Comparison of ENCODE assay signal across 23 cellular contexts in genomic region chr19:38492147-38492813, GRCh38.
"Had no signal": no experiment of that assay in that cellular context is flagged by ENCODE, and none has a peak within 500 bp of the region (broad histone marks: within the 10 kb centered on the region; RNA-seq: fewer than 3 reads in every experiment).

No MANE protein-coding gene starts in this region.

- H3K4me3 Mint-ChIP-seq: activated naive CD8-positive, alpha-beta T cell; activated T-cell treated with anti-CD3 and anti-CD28 coated beads, Interleukin-2, amount 50 U/mL, for 24 hours; natural killer cell treated with Interleukin-12 subunit alpha and Interleukin-12 subunit beta and Interleukin-15 and Interleukin-18, amount 100 ng/mL, for 72 hours; stimulated activated naive CD8-positive, alpha-beta T cell treated with anti-CD3 and anti-CD28 coated beads, Interleukin-15, Interleukin-2, amounts not matched to agents 100 ng/mL and 50 ng/mL, for 24 hours had no signal

- H3K36me3 Mint-ChIP-seq: natural killer cell treated with Interleukin-12 subunit alpha and Interleukin-12 subunit beta and Interleukin-15 and Interleukin-18, amount 100 ng/mL, for 72 hours had no signal

- H3K27ac Mint-ChIP-seq: activated naive CD8-positive, alpha-beta T cell; activated T-cell treated with anti-CD3 and anti-CD28 coated beads, Interleukin-2, amount 50 U/mL, for 24 hours; activated T-helper 2 cell treated with anti-CD3 and anti-CD28 coated beads, Interferon-gamma antibody, Interleukin-2, Interleukin-4, amounts not matched to agents 10 μg/mL and 5 μg/mL and 100 μg/mL, durations not matched to agents 14 hours and 24 hours and 36 hours; natural killer cell treated with Interleukin-12 subunit alpha and Interleukin-12 subunit beta and Interleukin-15 and Interleukin-18, amount 100 ng/mL, for 72 hours; stimulated activated naive CD8-positive, alpha-beta T cell treated with anti-CD3 and anti-CD28 coated beads, Interleukin-15, Interleukin-2, amounts not matched to agents 100 ng/mL and 50 ng/mL, for 24 hours had no signal

- H3K4me1 ChIP-seq: psoas muscle, right atrium auricular region, tibial artery had no signal

- DNase-seq: activated CD4-positive, alpha-beta T cell treated with anti-CD3 and anti-CD28 coated beads for 1 hour; activated CD4-positive, alpha-beta T cell treated with anti-CD3 and anti-CD28 coated beads, Interleukin-2, amount 50 U/mL, for 1 hour; activated CD8-positive, alpha-beta memory T cell treated with anti-CD3 and anti-CD28 coated beads for 24 hours; activated CD8-positive, alpha-beta memory T cell treated with anti-CD3 and anti-CD28 coated beads, Interleukin-2, amount 50 U/mL, for 4 hours; activated naive CD4-positive, alpha-beta T cell; activated T-cell treated with anti-CD3 and anti-CD28 coated beads, Interleukin-2, amount 50 U/mL, for 24 hours; amniotic stem cell; effector CD4-positive, alpha-beta T cell; foreskin melanocyte; glutamatergic neuron; hippocampal formation; ovary; psoas muscle; spleen; stimulated activated CD4-positive, alpha-beta T cell treated with anti-CD3 and anti-CD28 coated beads, Interleukin-4, amount 100 ng/mL, for 1 hour; tibial artery; WERI-Rb-1 had no signal

- ATAC-seq: natural killer cell treated with Interleukin-12 subunit alpha and Interleukin-12 subunit beta and Interleukin-15 and Interleukin-18, amount 100 ng/mL, for 72 hours; psoas muscle had no signal

- H3K36me3 ChIP-seq: ovary, right atrium auricular region, spleen, tibial artery, WERI-Rb-1 had no signal

- H3K27me3 ChIP-seq: ovary, right atrium auricular region had no signal

- H3K27ac ChIP-seq: coronary artery, ovary, psoas muscle, right atrium auricular region, spleen, tibial artery, WERI-Rb-1 had no signal

- H3K4me3 ChIP-seq: coronary artery, ovary, psoas muscle, right atrium auricular region, spleen, tibial artery had no signal

- H3K9me3 ChIP-seq: ovary, psoas muscle had no signal

- H3K9me3 Mint-ChIP-seq: natural killer cell treated with Interleukin-12 subunit alpha and Interleukin-12 subunit beta and Interleukin-15 and Interleukin-18, amount 100 ng/mL, for 72 hours had no signal
